In genomic region chr5:175678074-175678473, GRCh38 we compare ENCODE assay signal across 19 cellular contexts. TPM values are rescaled to one million over a fixed set of nuclear protein-coding genes. Genes with fewer than 3 reads are reported as not detected.
A peak's percentile ranks its signal among the peaks of the same experiment; 100 is the strongest.
DNase-seq lines count a peak whose midpoint lies in the region; ATAC-seq, FAIRE-seq and TF ChIP-seq lines count a peak whose summit lies in the region.
"Had no signal": no experiment of that assay in that cellular context is flagged by ENCODE, and none has a peak within 500 bp of the region (broad histone marks: within the 10 kb centered on the region; RNA-seq: fewer than 3 reads in every experiment).

No MANE protein-coding gene starts in this region.

- H3K36me3 Mint-ChIP-seq in activated naive CD8-positive, alpha-beta T cell, result no peaks in the 10 kb centered on the region
- H3K36me3 Mint-ChIP-seq in activated naive CD8-positive, alpha-beta T cell treated with anti-CD3 and anti-CD28 coated beads for 36 hours, result peaks cover 25% of the 10 kb centered on the region
- peaks cover 38% of the 10 kb centered on the region for H3K36me3 Mint-ChIP-seq in CD4-positive, alpha-beta T cell (ENCODE audit: low read depth)
- peaks cover 42% of the 10 kb centered on the region for H3K36me3 Mint-ChIP-seq in activated T-helper 2 cell treated with anti-CD3 and anti-CD28 coated beads, Interferon-gamma antibody, Interleukin-2, Interleukin-4, amounts not matched to agents 10 μg/mL and 5 μg/mL and 100 μg/mL, durations not matched to agents 14 hours and 24 hours and 36 hours (ENCODE audit: low read depth)
- H3K36me3 Mint-ChIP-seq: IgD-negative memory B cell had no signal

- no peaks in the 10 kb centered on the region for H3K27me3 ChIP-seq in CD4-positive, alpha-beta T cell (ENCODE audit: control insufficient read depth, insufficient read depth, low read length)
- H3K27me3 ChIP-seq in lower lobe of right lung (ENCODE audit: low read depth), result peaks cover 18% of the 10 kb centered on the region

- peak overlapping the region; percentile 22 for H3K4me3 Mint-ChIP-seq in activated naive CD8-positive, alpha-beta T cell
- H3K4me3 Mint-ChIP-seq in activated naive CD8-positive, alpha-beta T cell treated with anti-CD3 and anti-CD28 coated beads for 36 hours, result no peak overlapping the region
- H3K4me3 Mint-ChIP-seq in CD4-positive, alpha-beta T cell, result no peak overlapping the region
- H3K4me3 Mint-ChIP-seq in activated T-helper 2 cell treated with anti-CD3 and anti-CD28 coated beads, Interferon-gamma antibody, Interleukin-2, Interleukin-4, amounts not matched to agents 10 μg/mL and 5 μg/mL and 100 μg/mL, durations not matched to agents 14 hours and 24 hours and 36 hours (ENCODE audit: low read depth), result no peak overlapping the region
- H3K4me3 Mint-ChIP-seq: CD4-positive, alpha-beta memory T cell; IgD-negative memory B cell had no signal

- CTCF ChIA-PET in CD4-positive, alpha-beta T cell (lab: Charles Lee), result interaction anchor here (1.1 kb wide), 1 partner anchor 144 kb away, joined by 4 read pairs; no protein-coding TSS in a partner anchor

- H3K27ac Mint-ChIP-seq in activated naive CD8-positive, alpha-beta T cell, result no peak overlapping the region
- H3K27ac Mint-ChIP-seq in activated naive CD8-positive, alpha-beta T cell treated with anti-CD3 and anti-CD28 coated beads for 36 hours, result no peak overlapping the region
- H3K27ac Mint-ChIP-seq in CD4-positive, alpha-beta T cell, result peak overlapping the region; percentile 31
- peak overlapping the region; percentile 14 for H3K27ac Mint-ChIP-seq in activated T-helper 2 cell treated with anti-CD3 and anti-CD28 coated beads, Interferon-gamma antibody, Interleukin-2, Interleukin-4, amounts not matched to agents 10 μg/mL and 5 μg/mL and 100 μg/mL, durations not matched to agents 14 hours and 24 hours and 36 hours
- H3K27ac Mint-ChIP-seq: IgD-negative memory B cell had no signal

- no peak for ATAC-seq in CD4-positive, alpha-beta T cell (ENCODE audit: poor library complexity)
- ATAC-seq in lower lobe of right lung (no peak), mucosa of descending colon (no peak), HG03460 (IDR thresholded peaks at IDR 0.05; ENCODE audit: unreplicated experiment) (no peak)

- H3K36me3 ChIP-seq in lower lobe of right lung (no peaks in the 10 kb centered on the region), mucosa of descending colon (ENCODE audit: low read depth) (no peaks in the 10 kb centered on the region)

- no peak overlapping the region for H3K27ac ChIP-seq in CD4-positive, alpha-beta T cell (ENCODE audit: low read depth, low read length)
- no peak overlapping the region for H3K27ac ChIP-seq in lower lobe of right lung

- H3K4me1 ChIP-seq in lower lobe of right lung (peaks cover 12% of the 10 kb centered on the region), mucosa of descending colon (ENCODE audit: low read depth) (no peaks in the 10 kb centered on the region)

- TF ChIP-seq CTCF in CD4-positive, alpha-beta T cell (IDR thresholded peaks at IDR 0.05), result no peak
- TF ChIP-seq CTCF in lower lobe of right lung (IDR thresholded peaks at IDR 0.05), result no peak
- no peak for TF ChIP-seq CTCF in D721Med (IDR thresholded peaks at IDR 0.05; ENCODE audit: insufficient read depth, missing control alignments)
- TF ChIP-seq CTCF in mucosa of descending colon (IDR thresholded peaks at IDR 0.05), result no peak

- POLR2A ChIA-PET in CD4-positive, alpha-beta T cell (lab: Charles Lee), result no interaction called here

- H3K9me3 Mint-ChIP-seq in activated naive CD8-positive, alpha-beta T cell (ENCODE audit: low read depth), result no peaks in the 10 kb centered on the region
- H3K9me3 Mint-ChIP-seq in activated naive CD8-positive, alpha-beta T cell treated with anti-CD3 and anti-CD28 coated beads for 36 hours, result no peaks in the 10 kb centered on the region
- no peaks in the 10 kb centered on the region for H3K9me3 Mint-ChIP-seq in CD4-positive, alpha-beta T cell
- no peaks in the 10 kb centered on the region for H3K9me3 Mint-ChIP-seq in activated T-helper 2 cell treated with anti-CD3 and anti-CD28 coated beads, Interferon-gamma antibody, Interleukin-2, Interleukin-4, amounts not matched to agents 10 μg/mL and 5 μg/mL and 100 μg/mL, durations not matched to agents 14 hours and 24 hours and 36 hours
- H3K9me3 Mint-ChIP-seq: CD4-positive, alpha-beta memory T cell had no signal

- H3K4me3 ChIP-seq in lower lobe of right lung (no peak overlapping the region), mucosa of descending colon (no peak overlapping the region)

- no peaks in the 10 kb centered on the region for H3K27me3 Mint-ChIP-seq in activated naive CD8-positive, alpha-beta T cell
- no peaks in the 10 kb centered on the region for H3K27me3 Mint-ChIP-seq in activated naive CD8-positive, alpha-beta T cell treated with anti-CD3 and anti-CD28 coated beads for 36 hours
- no peaks in the 10 kb centered on the region for H3K27me3 Mint-ChIP-seq in CD4-positive, alpha-beta T cell
- H3K27me3 Mint-ChIP-seq in activated T-helper 2 cell treated with anti-CD3 and anti-CD28 coated beads, Interferon-gamma antibody, Interleukin-2, Interleukin-4, amounts not matched to agents 10 μg/mL and 5 μg/mL and 100 μg/mL, durations not matched to agents 14 hours and 24 hours and 36 hours (ENCODE audit: low read depth), result no peaks in the 10 kb centered on the region
- H3K27me3 Mint-ChIP-seq: CD4-positive, alpha-beta memory T cell had no signal

- DNase-seq in activated naive CD8-positive, alpha-beta T cell treated with anti-CD3 and anti-CD28 coated beads for 36 hours, result no peak
- DNase-seq in CD4-positive, alpha-beta T cell, result no peak
- DNase-seq in activated T-helper 2 cell treated with anti-CD3 and anti-CD28 coated beads, Interferon-gamma antibody, Interleukin-2, Interleukin-4, amounts not matched to agents 10 μg/mL and 5 μg/mL and 100 μg/mL, durations not matched to agents 14 hours and 24 hours and 36 hours (ENCODE audit: low spot score), result no peak
- DNase-seq in lower lobe of right lung (peak; percentile 13), D721Med (ENCODE audit: insufficient read length, low spot score) (no peak), mucosa of descending colon (no peak)
- DNase-seq: CD4-positive, alpha-beta memory T cell; GDM1; GOT3; NCI-H1417; NCI-H1930; NCI-H2171; NCI-H510A treated with DMSO at 0.1 percent for 48 hours; SHP77 treated with DMSO at 0.1 percent for 48 hours had no signal

- intact Hi-C loops in CD4-positive, alpha-beta T cell (cut with DNase I, micrococcal nuclease), result no loop called here
- intact Hi-C loops in activated T-helper 2 cell treated with anti-CD3 and anti-CD28 coated beads, Interferon-gamma antibody, Interleukin-2, Interleukin-4, amounts not matched to agents 10 μg/mL and 5 μg/mL and 100 μg/mL, durations not matched to agents 14 hours and 24 hours and 36 hours (cut with micrococcal nuclease), result no loop called here
- intact Hi-C loops in lower lobe of right lung (cut with DNase I) (no loop called here), mucosa of descending colon (cut with DNase I, micrococcal nuclease) (no loop called here)

- peaks cover 64% of the 10 kb centered on the region for H3K4me1 Mint-ChIP-seq in activated naive CD8-positive, alpha-beta T cell (ENCODE audit: low read depth)
- H3K4me1 Mint-ChIP-seq in activated naive CD8-positive, alpha-beta T cell treated with anti-CD3 and anti-CD28 coated beads for 36 hours, result peaks cover 38% of the 10 kb centered on the region
- H3K4me1 Mint-ChIP-seq in CD4-positive, alpha-beta T cell (ENCODE audit: low read depth), result peaks cover 72% of the 10 kb centered on the region
- peaks cover 43% of the 10 kb centered on the region for H3K4me1 Mint-ChIP-seq in activated T-helper 2 cell treated with anti-CD3 and anti-CD28 coated beads, Interferon-gamma antibody, Interleukin-2, Interleukin-4, amounts not matched to agents 10 μg/mL and 5 μg/mL and 100 μg/mL, durations not matched to agents 14 hours and 24 hours and 36 hours (ENCODE audit: low read depth)
- H3K4me1 Mint-ChIP-seq: IgD-negative memory B cell had no signal

- H3K9me3 ChIP-seq in CD4-positive, alpha-beta T cell (ENCODE audit: control insufficient read depth, low read length), result no peaks in the 10 kb centered on the region
- H3K9me3 ChIP-seq in lower lobe of right lung (no peaks in the 10 kb centered on the region), mucosa of descending colon (no peaks in the 10 kb centered on the region)

- FAIRE-seq in D721Med (lab: Jason Lieb, UNC), result no peak
- FAIRE-seq: RCC 7860 had no signal

RNA-seq across cellular contexts. Expression of gene HRH2, which starts 20.2 kb away (rescaled TPM):
- total RNA-seq in activated naive CD8-positive, alpha-beta T cell treated with anti-CD3 and anti-CD28 coated beads for 36 hours, result 10 to 100 TPM; 40.2 to 41.2 TPM
- 1 to 10 TPM; 2.9 to 3.4 TPM for total RNA-seq in CD4-positive, alpha-beta T cell
- total RNA-seq in activated T-helper 2 cell treated with anti-CD3 and anti-CD28 coated beads, Interferon-gamma antibody, Interleukin-2, Interleukin-4, amounts not matched to agents 10 μg/mL and 5 μg/mL and 100 μg/mL, durations not matched to agents 14 hours and 24 hours and 36 hours, result 34.3 and 37.1 TPM in 2 replicates
- total RNA-seq in lower lobe of right lung (9.6 TPM), mucosa of descending colon (1 to 10 TPM in 2 of 3 donors, under 1 TPM in 1; 0.32 to 3.0 (median 1.3) TPM)
- total RNA-seq: A673 had no signal

Comparison
In these comparisons a context has a peak if more than half of its experiments do, and no peak if none do; other contexts are left out.
1. H3K27ac Mint-ChIP-seq: peak in CD4-positive, alpha-beta T cell (single experiment) and activated T-helper 2 cell treated with anti-CD3 and anti-CD28 coated beads, Interferon-gamma antibody, Interleukin-2, Interleukin-4, amounts not matched to agents 10 μg/mL and 5 μg/mL and 100 μg/mL, durations not matched to agents 14 hours and 24 hours and 36 hours (single experiment); none in activated naive CD8-positive, alpha-beta T cell (single experiment) and activated naive CD8-positive, alpha-beta T cell treated with anti-CD3 and anti-CD28 coated beads for 36 hours (single experiment).